8 cellular contexts compared by ENCODE assay signal in genomic region chr17:45147581-45148182, GRCh38. TPM values are rescaled to one million over a fixed set of nuclear protein-coding genes. Genes with fewer than 3 reads are reported as not detected.
DNase-seq lines count a peak whose midpoint lies in the region; ATAC-seq, FAIRE-seq and TF ChIP-seq lines count a peak whose summit lies in the region.

No MANE protein-coding gene starts in this region.

- H3K4me1 Mint-ChIP-seq in T-helper 2 cell treated with Interferon-gamma antibody and Interleukin-4, amounts not matched to agents 5 μg/mL and 100 μg/mL, for 36 hours (ENCODE audit: low read depth) = peaks cover 21% of the 10 kb centered on the region
- H3K4me1 Mint-ChIP-seq in astrocyte (ENCODE audit: low read depth, unreplicated experiment) = peaks cover 9% of the 10 kb centered on the region

- peak overlapping the region; percentile 53 for H2AFZ ChIP-seq in astrocyte (ENCODE audit: low read depth, low read length)

- peaks cover 34% of the 10 kb centered on the region for H4K20me1 ChIP-seq in astrocyte (ENCODE audit: insufficient read depth, low read length)

- H3K4me3 Mint-ChIP-seq in T-helper 2 cell treated with Interferon-gamma antibody and Interleukin-4, amounts not matched to agents 5 μg/mL and 100 μg/mL, for 36 hours = peak overlapping the region; percentile 99
- peak overlapping the region; percentile 98 for H3K4me3 Mint-ChIP-seq in astrocyte (ENCODE audit: unreplicated experiment)

- no peaks in the 10 kb centered on the region for H3K27me3 ChIP-seq in astrocyte (ENCODE audit: insufficient read depth, low read length)

- peak; percentile 46 for TF ChIP-seq POLR2A in GM19099 (IDR thresholded peaks at IDR 0.05; ENCODE audit: extremely low read depth, insufficient read length, low read depth)

- no peaks in the 10 kb centered on the region for H3K9me3 ChIP-seq in astrocyte (ENCODE audit: insufficient read depth, low read depth, low read length)

- H3K9ac ChIP-seq in astrocyte (ENCODE audit: low read length) = peak overlapping the region; percentile 97

- H3K79me2 ChIP-seq in astrocyte (ENCODE audit: insufficient read depth, low read length) = peaks cover 36% of the 10 kb centered on the region

- peak overlapping the region; percentile 100 for H3K27ac Mint-ChIP-seq in T-helper 2 cell treated with Interferon-gamma antibody and Interleukin-4, amounts not matched to agents 5 μg/mL and 100 μg/mL, for 36 hours
- H3K27ac Mint-ChIP-seq in astrocyte (ENCODE audit: unreplicated experiment) = peak overlapping the region; percentile 100

- no peak for ATAC-seq in GM18519 (IDR thresholded peaks at IDR 0.05; ENCODE audit: low FRiP score, unreplicated experiment)

- no peaks in the 10 kb centered on the region for H3K36me3 ChIP-seq in astrocyte (ENCODE audit: insufficient read depth, low read length)

- peak overlapping the region; percentile 99 for H3K27ac ChIP-seq in 22Rv1
- H3K27ac ChIP-seq in astrocyte (ENCODE audit: low read depth, low read length) = peak overlapping the region; percentile 99

- H3K27me3 Mint-ChIP-seq in T-helper 2 cell treated with Interferon-gamma antibody and Interleukin-4, amounts not matched to agents 5 μg/mL and 100 μg/mL, for 36 hours (ENCODE audit: low read depth) = peaks cover 3% of the 10 kb centered on the region
- H3K27me3 Mint-ChIP-seq in astrocyte (ENCODE audit: low read depth, unreplicated experiment) = no peaks in the 10 kb centered on the region

- TF ChIP-seq CTCF in 22Rv1 (IDR thresholded peaks at IDR 0.05) = no peak
- no peak for TF ChIP-seq CTCF in astrocyte (IDR thresholded peaks at IDR 0.05; ENCODE audit: insufficient read depth, low read depth, low read length)

- H3K4me1 ChIP-seq in astrocyte (ENCODE audit: insufficient read depth, low read length) = peaks cover 22% of the 10 kb centered on the region

- no peak for FAIRE-seq in astrocyte (lab: Jason Lieb, UNC)

- peaks cover 23% of the 10 kb centered on the region for H3K36me3 Mint-ChIP-seq in T-helper 2 cell treated with Interferon-gamma antibody and Interleukin-4, amounts not matched to agents 5 μg/mL and 100 μg/mL, for 36 hours (ENCODE audit: low read depth)
- H3K36me3 Mint-ChIP-seq in astrocyte (ENCODE audit: low read depth, unreplicated experiment) = peaks cover 3% of the 10 kb centered on the region

- peak overlapping the region; percentile 86 for H3K4me3 ChIP-seq in astrocyte (ENCODE audit: insufficient read depth, low read depth, low read length)

- peak; percentile 76 for DNase-seq in NCI-H187 treated with DMSO at 0.1 percent for 48 hours (lab: John Stamatoyannopoulos, UW)
- peak; percentile 82 for DNase-seq in T-helper 2 cell treated with Interferon-gamma antibody and Interleukin-4, amounts not matched to agents 5 μg/mL and 100 μg/mL, for 36 hours (ENCODE audit: low spot score)
- peak; percentile 96 for DNase-seq in astrocyte (ENCODE audit: low read depth)
- peak; percentile 78 to 96 for DNase-seq in hippocampal formation (lab: John Stamatoyannopoulos, UW)
- DNase-seq in retina = peak; percentile 97

- no peaks in the 10 kb centered on the region for H3K9me3 Mint-ChIP-seq in T-helper 2 cell treated with Interferon-gamma antibody and Interleukin-4, amounts not matched to agents 5 μg/mL and 100 μg/mL, for 36 hours
- no peaks in the 10 kb centered on the region for H3K9me3 Mint-ChIP-seq in astrocyte (ENCODE audit: unreplicated experiment)

- peak overlapping the region; percentile 86 for H3K4me2 ChIP-seq in astrocyte (ENCODE audit: low read length)

RNA-seq across cellular contexts. Expression of gene HEXIM1, which starts 0.6 kb away (rescaled TPM):
- total RNA-seq in astrocyte = 44.5 and 46.6 TPM in 2 replicates

RNA-seq across cellular contexts. Expression of gene ACBD4, which starts 12.2 kb away (rescaled TPM):
- total RNA-seq in astrocyte = 3.9 and 4.7 TPM in 2 replicates

RNA-seq across cellular contexts. Expression of gene HEXIM2, which starts 14.0 kb away (rescaled TPM):
- total RNA-seq in astrocyte = 8.4 and 9.0 TPM in 2 replicates

RNA-seq across cellular contexts. Expression of gene PLCD3, which starts 15.4 kb away (rescaled TPM):
- total RNA-seq in astrocyte = 76.5 and 92.0 TPM in 2 replicates
